Comparison of ENCODE assay signal across 22 cellular contexts in genomic region chr19:47538812-47539211, GRCh38. TPM values are rescaled to one million over a fixed set of nuclear protein-coding genes. Genes with fewer than 3 reads are reported as not detected.
DNase-seq lines count a peak whose midpoint lies in the region; ATAC-seq, FAIRE-seq and TF ChIP-seq lines count a peak whose summit lies in the region.
"Had no signal": no experiment of that assay in that cellular context is flagged by ENCODE, and none has a peak within 500 bp of the region (broad histone marks: within the 10 kb centered on the region; RNA-seq: fewer than 3 reads in every experiment).

No MANE protein-coding gene starts in this region.

- no TSS peak for BruUV-seq in OCI-LY7 (replicated peaks; lab: Mats Ljungman, UMichigan)

- no peaks in the 10 kb centered on the region for H3K23me2 ChIP-seq in H1 (ENCODE audit: low read depth, low read length)

- no peak overlapping the region for H3K56ac ChIP-seq in H1 (replicated peaks; ENCODE audit: insufficient read length, low read depth, low read length)

- H3K4me3 ChIP-seq in A549, result no peak overlapping the region
- H3K4me3 ChIP-seq in astrocyte (ENCODE audit: insufficient read depth, low read depth, low read length), result no peak overlapping the region
- H3K4me3 ChIP-seq in H1 (ENCODE audit: extremely low read depth in 1 of 4, insufficient read depth in 2 of 4, low read depth in 3 of 4, low read length in 4 of 4), result no peak overlapping the region
- H3K4me3 ChIP-seq in neuronal stem cell (ENCODE audit: low read length in 2 of 2), result no peak overlapping the region
- no peak overlapping the region for H3K4me3 ChIP-seq in OCI-LY7 (ENCODE audit: low read depth, low read length, poor library complexity, severe bottlenecking)
- H3K4me3 ChIP-seq: BLaER1 treated with 17β-estradiol and CSF1 and Interleukin-3, amounts not matched to agents 10 nM and 100 nM; GM23248 had no signal

- no peak overlapping the region for H3K9ac ChIP-seq in astrocyte (ENCODE audit: low read length)
- H3K9ac ChIP-seq in H1 (replicated peaks in 1 of 4; ENCODE audit: extremely low read depth in 1 of 4, low read depth in 3 of 4, low read length in 3 of 4), result no peak overlapping the region
- no peak overlapping the region for H3K9ac ChIP-seq in neuronal stem cell (ENCODE audit: low read depth, low read length, poor library complexity)
- H3K9ac ChIP-seq: BLaER1 treated with 17β-estradiol and CSF1 and Interleukin-3, amounts not matched to agents 10 nM and 100 nM; GM23248 had no signal

- H3K4me1 Mint-ChIP-seq in astrocyte (ENCODE audit: low read depth, unreplicated experiment), result peaks cover 6% of the 10 kb centered on the region
- H3K4me1 Mint-ChIP-seq in stimulated activated naive B cell treated with anti-CD40 and anti-IgM and Interleukin-4, amounts not matched to agents 10 μg/mL and 1 μg/mL and 100 μg/mL, for 72 hours, result peaks cover 5 to 6% of the 10 kb centered on the region in 2 donors

- H3K14ac ChIP-seq in H1 (ENCODE audit: insufficient read length) (no peak overlapping the region), neuronal stem cell (ENCODE audit: low read length) (no peak overlapping the region)

- H3K27me3 Mint-ChIP-seq in astrocyte (ENCODE audit: low read depth, unreplicated experiment), result peaks cover 19% of the 10 kb centered on the region
- peaks cover 41 to 53% of the 10 kb centered on the region in 2 donors for H3K27me3 Mint-ChIP-seq in stimulated activated naive B cell treated with anti-CD40 and anti-IgM and Interleukin-4, amounts not matched to agents 10 μg/mL and 1 μg/mL and 100 μg/mL, for 72 hours

- TF ChIP-seq EP300 in A549 (IDR thresholded peaks at IDR 0.05) (no peak), H1 (IDR thresholded peaks at IDR 0.05; ENCODE audit: borderline replicate concordance in 1 of 2, low read depth in 2 of 2, low read length in 2 of 2) (no peak)

- H2AK5ac ChIP-seq in H1 (ENCODE audit: low read depth, low read length), result no peak overlapping the region
- H2AK5ac ChIP-seq in neuronal stem cell (ENCODE audit: low read depth, low read length), result peak overlapping the region; percentile 61

- H4K8ac ChIP-seq in H1 (ENCODE audit: extremely low read depth, insufficient read depth, low read length) (no peak overlapping the region), neuronal stem cell (ENCODE audit: low read depth, low read length) (no peak overlapping the region)

- no peak overlapping the region for H2BK20ac ChIP-seq in H1 (ENCODE audit: low read length)

- H3K4me2 ChIP-seq in A549, result no peak overlapping the region
- no peak overlapping the region for H3K4me2 ChIP-seq in astrocyte (ENCODE audit: low read length)
- no peak overlapping the region for H3K4me2 ChIP-seq in H1 (ENCODE audit: insufficient read depth in 1 of 2, low read depth in 2 of 2, low read length in 2 of 2)
- no peak overlapping the region for H3K4me2 ChIP-seq in neuronal stem cell (ENCODE audit: insufficient read depth, low read length, poor library complexity, severe bottlenecking)
- H3K4me2 ChIP-seq in OCI-LY7 (ENCODE audit: low read length), result no peak overlapping the region
- H3K4me2 ChIP-seq: BLaER1 treated with 17β-estradiol and CSF1 and Interleukin-3, amounts not matched to agents 10 nM and 100 nM had no signal

- TF ChIP-seq RAD21 in A549 (conservative IDR thresholded peaks at IDR 0.05 in 1 of 2, IDR thresholded peaks at IDR 0.05 in 1 of 2), result no peak
- TF ChIP-seq RAD21 in H1 (IDR thresholded peaks at IDR 0.05 in 1 of 2, conservative IDR thresholded peaks at IDR 0.05 in 1 of 2; ENCODE audit: low read depth in 2 of 2, low read length in 2 of 2), result no peak

- H2BK12ac ChIP-seq in H1 (ENCODE audit: low read depth, low read length) (0 out of 2 replicates have a peak overlapping the region, but pooled peaks have one; percentile 55), neuronal stem cell (ENCODE audit: low read length) (no peak overlapping the region)

- no peak overlapping the region for H3K27ac Mint-ChIP-seq in astrocyte (ENCODE audit: unreplicated experiment)
- H3K27ac Mint-ChIP-seq in stimulated activated naive B cell treated with anti-CD40 and anti-IgM and Interleukin-4, amounts not matched to agents 10 μg/mL and 1 μg/mL and 100 μg/mL, for 72 hours, result no peak overlapping the region
- H3K27ac Mint-ChIP-seq: B cell had no signal

- no peak overlapping the region for H2AFZ ChIP-seq in astrocyte (ENCODE audit: low read depth, low read length)
- H2AFZ ChIP-seq in H1 (ENCODE audit: low read length), result no peak overlapping the region
- H2AFZ ChIP-seq in neuronal stem cell (ENCODE audit: low read length), result no peak overlapping the region
- H2AFZ ChIP-seq in OCI-LY7 (ENCODE audit: low read length), result no peak overlapping the region
- H2AFZ ChIP-seq: GM23248 had no signal

- peak overlapping the region; percentile 50 for H3K4me3 Mint-ChIP-seq in astrocyte (ENCODE audit: unreplicated experiment)
- no peak overlapping the region for H3K4me3 Mint-ChIP-seq in stimulated activated naive B cell treated with anti-CD40 and anti-IgM and Interleukin-4, amounts not matched to agents 10 μg/mL and 1 μg/mL and 100 μg/mL, for 72 hours
- H3K4me3 Mint-ChIP-seq: B cell had no signal

- TF ChIP-seq CTCF in A549 (IDR thresholded peaks at IDR 0.05), result no peak
- TF ChIP-seq CTCF in astrocyte (IDR thresholded peaks at IDR 0.05; ENCODE audit: insufficient read depth, low read depth, low read length), result no peak
- TF ChIP-seq CTCF in H1 (IDR thresholded peaks at IDR 0.05; ENCODE audit: control extremely low read depth in 1 of 3, insufficient read depth in 1 of 3, low read depth in 1 of 3, low read length in 3 of 3), result no peak
- TF ChIP-seq CTCF in OCI-LY7 (conservative IDR thresholded peaks at IDR 0.05; ENCODE audit: low read length), result no peak

- peaks cover 2% of the 10 kb centered on the region for H3K27me3 ChIP-seq in astrocyte (ENCODE audit: insufficient read depth, low read length)
- H3K27me3 ChIP-seq in H1 (replicated peaks in 1 of 4; ENCODE audit: control insufficient read depth in 3 of 4, extremely low read depth in 1 of 4, insufficient read depth in 3 of 4, low read length in 3 of 4), result no peaks in the 10 kb centered on the region
- peaks cover 0 to 29% (median 0%) of the 10 kb centered on the region in 3 experiments for H3K27me3 ChIP-seq in neuronal stem cell (ENCODE audit: control insufficient read depth in 3 of 3, insufficient read depth in 3 of 3, low read depth in 1 of 3, low read length in 3 of 3)

- H3K4me1 ChIP-seq in A549, result no peaks in the 10 kb centered on the region
- H3K4me1 ChIP-seq in astrocyte (ENCODE audit: insufficient read depth, low read length), result no peaks in the 10 kb centered on the region
- no peaks in the 10 kb centered on the region; a peak in 1 of 7 replicates for H3K4me1 ChIP-seq in H1 (replicated peaks in 1 of 4; ENCODE audit: control insufficient read depth in 3 of 4, insufficient read depth in 4 of 4, low read length in 3 of 4)
- no peaks in the 10 kb centered on the region for H3K4me1 ChIP-seq in neuronal stem cell (ENCODE audit: control insufficient read depth in 2 of 2, insufficient read depth in 1 of 2, low read depth in 1 of 2, low read length in 2 of 2)
- peaks cover 18% of the 10 kb centered on the region for H3K4me1 ChIP-seq in OCI-LY7 (ENCODE audit: insufficient read depth, low read length, poor library complexity, severe bottlenecking)
- H3K4me1 ChIP-seq: BLaER1 treated with 17β-estradiol and CSF1 and Interleukin-3, amounts not matched to agents 10 nM and 100 nM had no signal

- H3K27ac ChIP-seq in A549, result no peak overlapping the region
- H3K27ac ChIP-seq in astrocyte (ENCODE audit: low read depth, low read length), result no peak overlapping the region
- no peak overlapping the region for H3K27ac ChIP-seq in H1 (ENCODE audit: low read depth, low read length)
- H3K27ac ChIP-seq in neuronal stem cell (replicated peaks; ENCODE audit: low read length), result no peak overlapping the region
- H3K27ac ChIP-seq in OCI-LY7 (ENCODE audit: low read depth, low read length, poor library complexity, severe bottlenecking), result no peak overlapping the region
- H3K27ac ChIP-seq: BLaER1 treated with 17β-estradiol and CSF1 and Interleukin-3, amounts not matched to agents 10 nM and 100 nM; GM23248 had no signal

- H4K20me1 ChIP-seq in astrocyte (ENCODE audit: insufficient read depth, low read length), result no peaks in the 10 kb centered on the region
- no peaks in the 10 kb centered on the region for H4K20me1 ChIP-seq in H1 (replicated peaks in 1 of 2; ENCODE audit: control insufficient read depth in 1 of 2, insufficient read depth in 2 of 2, low read length in 2 of 2)
- H4K20me1 ChIP-seq in OCI-LY7 (ENCODE audit: insufficient read depth, low read length), result no peaks in the 10 kb centered on the region

- H2BK120ac ChIP-seq in H1 (replicated peaks; ENCODE audit: low read depth, low read length) (no peak overlapping the region), neuronal stem cell (ENCODE audit: low read depth, low read length) (no peak overlapping the region)

- H3K23ac ChIP-seq in H1 (ENCODE audit: insufficient read length) (no peak overlapping the region), neuronal stem cell (ENCODE audit: low read depth, low read length, poor library complexity) (no peak overlapping the region)

- H2BK5ac ChIP-seq in H1 (ENCODE audit: low read depth, low read length) (no peak overlapping the region), neuronal stem cell (ENCODE audit: low read length) (no peak overlapping the region)

- H3K18ac ChIP-seq in H1 (ENCODE audit: extremely low read depth, low read length), result no peak overlapping the region
- no peak overlapping the region for H3K18ac ChIP-seq in neuronal stem cell (ENCODE audit: low read length)

- H3K9me3 Mint-ChIP-seq in astrocyte (ENCODE audit: unreplicated experiment), result peaks cover 3% of the 10 kb centered on the region
- H3K9me3 Mint-ChIP-seq in stimulated activated naive B cell treated with anti-CD40 and anti-IgM and Interleukin-4, amounts not matched to agents 10 μg/mL and 1 μg/mL and 100 μg/mL, for 72 hours, result peaks cover 0 to 5% of the 10 kb centered on the region in 2 donors
- H3K9me3 Mint-ChIP-seq: CD8-positive, alpha-beta T cell had no signal

- H4K91ac ChIP-seq in H1 (replicated peaks; ENCODE audit: insufficient read length, low read length), result no peak overlapping the region
- H4K91ac ChIP-seq in neuronal stem cell (ENCODE audit: low read depth, low read length, poor library complexity), result no peak overlapping the region

- H3K79me2 ChIP-seq in astrocyte (ENCODE audit: insufficient read depth, low read length) (no peaks in the 10 kb centered on the region), H1 (ENCODE audit: control insufficient read depth in 1 of 2, insufficient read depth in 2 of 2, low read length in 2 of 2) (no peaks in the 10 kb centered on the region), OCI-LY7 (ENCODE audit: insufficient read depth, low read depth, low read length) (no peaks in the 10 kb centered on the region)

- H3K9me3 ChIP-seq in A549 (no peaks in the 10 kb centered on the region), astrocyte (ENCODE audit: insufficient read depth, low read depth, low read length) (no peaks in the 10 kb centered on the region), H1 (ENCODE audit: insufficient read depth in 2 of 2, low read depth in 1 of 2, low read length in 1 of 2) (no peaks in the 10 kb centered on the region; a peak in 2 of 4 replicates), neuronal stem cell (replicated peaks in 1 of 2; ENCODE audit: control insufficient read depth in 2 of 2, insufficient read depth in 1 of 2, low read depth in 1 of 2, low read length in 2 of 2) (no peaks in the 10 kb centered on the region), OCI-LY7 (ENCODE audit: low read length) (no peaks in the 10 kb centered on the region)
- H3K9me3 ChIP-seq: BLaER1 treated with 17β-estradiol and CSF1 and Interleukin-3, amounts not matched to agents 10 nM and 100 nM had no signal

- H2BK15ac ChIP-seq in H1 (ENCODE audit: low read length) (no peak overlapping the region), neuronal stem cell (ENCODE audit: low read length) (no peak overlapping the region)

- intact Hi-C loops in OCI-LY7 (cut with micrococcal nuclease; ENCODE audit: unreplicated experiment), result no loop called here

- ATAC-seq in A549, result peak; percentile 15 to 21; a peak in 1 of 6 replicates
- ATAC-seq in stimulated activated naive B cell treated with anti-CD40 and anti-IgM and Interleukin-4, amounts not matched to agents 10 μg/mL and 1 μg/mL and 100 μg/mL, for 72 hours (replicated peaks), result no peak
- ATAC-seq: CD8-positive, alpha-beta T cell had no signal

- no peak for FAIRE-seq in A549 (lab: Jason Lieb, UNC)
- FAIRE-seq in astrocyte (lab: Jason Lieb, UNC), result no peak
- FAIRE-seq in H1 (lab: Jason Lieb, UNC), result no peak
- FAIRE-seq: G401.6, GM12891, GM19239, H54 had no signal

- TF ChIP-seq POLR2A in A549 (IDR thresholded peaks at IDR 0.05; ENCODE audit: low read length), result no peak
- no peak for TF ChIP-seq POLR2A in H1 (IDR thresholded peaks at IDR 0.05; ENCODE audit: control extremely low read depth in 1 of 2, low read depth in 2 of 2, low read length in 2 of 2)

- no peak overlapping the region for H3K4ac ChIP-seq in H1 (replicated peaks; ENCODE audit: insufficient read length, low read depth, low read length)
- H3K4ac ChIP-seq in neuronal stem cell (ENCODE audit: low read length), result no peak overlapping the region

- POLR2A ChIA-PET in A549 (lab: Yijun Ruan, JAX) (no interaction called here), H1 (lab: Charles Lee; ENCODE audit: partially characterized antibody) (interaction anchor here (1.4 kb wide), 1 partner anchor 8 kb away, joined by 4 read pairs; no protein-coding TSS in a partner anchor), OCI-LY7 (lab: Charles Lee) (no interaction called here)

- CTCF ChIA-PET in A549 (lab: Yijun Ruan, JAX), result interaction anchor here (1.1 to 3.5 kb wide), 5 partner anchors 9 to 46 kb away, joined by 3 to 11 read pairs (median 5); partner anchors contain the start of gene NAPA
- CTCF ChIA-PET in H1 (lab: Charles Lee; ENCODE audit: partially characterized antibody), result interaction anchor here (0.6 to 2.8 kb wide), 5 partner anchors 10 to 162 kb away, joined by 3 to 9 read pairs (median 4); no protein-coding TSS in a partner anchor
- CTCF ChIA-PET in OCI-LY7 (lab: Charles Lee; ENCODE audit: unreplicated experiment), result no interaction called here

- no peak overlapping the region for H4K5ac ChIP-seq in H1 (ENCODE audit: insufficient read length, low read depth, low read length)

- H3K9me2 ChIP-seq in OCI-LY7 (ENCODE audit: insufficient read depth, low read length), result no peaks in the 10 kb centered on the region

- H3K36me3 ChIP-seq in astrocyte (ENCODE audit: insufficient read depth, low read length), result no peaks in the 10 kb centered on the region
- no peaks in the 10 kb centered on the region for H3K36me3 ChIP-seq in H1 (ENCODE audit: control insufficient read depth in 2 of 4, insufficient read depth in 4 of 4, low read length in 3 of 4)
- no peaks in the 10 kb centered on the region for H3K36me3 ChIP-seq in neuronal stem cell (replicated peaks in 1 of 2; ENCODE audit: control insufficient read depth in 2 of 2, insufficient read depth in 2 of 2, low read length in 2 of 2)
- H3K36me3 ChIP-seq in OCI-LY7 (ENCODE audit: insufficient read depth, low read length), result no peaks in the 10 kb centered on the region
- H3K36me3 ChIP-seq: BLaER1 treated with 17β-estradiol and CSF1 and Interleukin-3, amounts not matched to agents 10 nM and 100 nM had no signal

- DNase-seq in A549 (ENCODE audit: low read depth in 1 of 2, low spot score in 1 of 2) (no peak), astrocyte (ENCODE audit: low read depth) (no peak), H1 (ENCODE audit: low read depth in 1 of 2, low spot score in 2 of 2) (no peak), neuronal stem cell (ENCODE audit: low spot score) (no peak), OCI-LY7 (ENCODE audit: low spot score) (no peak), NCI-H2029 treated with DMSO at 0.1 percent for 48 hours (lab: John Stamatoyannopoulos, UW) (no peak), D341Med (ENCODE audit: low spot score) (no peak)
- DNase-seq in stimulated activated naive B cell treated with anti-CD40 and anti-IgM and Interleukin-4, amounts not matched to agents 10 μg/mL and 1 μg/mL and 100 μg/mL, for 72 hours, result no peak
- DNase-seq: 8988T; Calu3; CD8-positive, alpha-beta T cell; DMS 273 treated with DMSO at 0.1 percent for 48 hours; DMS53; GM23248; HCEC 1CT had no signal

- no peaks in the 10 kb centered on the region for H3K79me1 ChIP-seq in H1 (ENCODE audit: low read depth, low read length)
- no peaks in the 10 kb centered on the region for H3K79me1 ChIP-seq in neuronal stem cell (ENCODE audit: low read depth, low read length)

- H3K36me3 Mint-ChIP-seq in astrocyte (ENCODE audit: low read depth, unreplicated experiment), result peaks cover 2% of the 10 kb centered on the region
- no peaks in the 10 kb centered on the region for H3K36me3 Mint-ChIP-seq in stimulated activated naive B cell treated with anti-CD40 and anti-IgM and Interleukin-4, amounts not matched to agents 10 μg/mL and 1 μg/mL and 100 μg/mL, for 72 hours
- H3K36me3 Mint-ChIP-seq: CD8-positive, alpha-beta T cell had no signal

- 62% methylated on average over 5 of the region's 5 CpGs for WGBS in A549 (ENCODE audit: missing lambda C conversion rate)
- WGBS in H1 (ENCODE audit: extremely low coverage in 1 of 2, insufficient coverage in 1 of 2, insufficient read length in 1 of 2, insufficient replicate concordance in 2 of 2, low coverage in 1 of 2, low lambda C conversion rate in 2 of 2, missing lambda C conversion rate in 1 of 2), 2 experiments, result 95% methylated on average over 5 of the region's 5 CpGs; no CpG with 5 or more reads in 1 of the 2 experiments
- no CpG with 5 or more reads among the region's 5 CpGs for WGBS in neuronal stem cell (ENCODE audit: extremely low coverage in 2 of 2, insufficient read length in 2 of 2, insufficient replicate concordance in 1 of 2), 2 donors

RNA-seq across cellular contexts. Expression of gene NAPA, which starts 23.9 kb away (rescaled TPM):
- polyA plus RNA-seq in A549 (2011; rRNA removed) (69.6 and 74.3 TPM in 2 replicates), A549 (2017; fragmentation: RNase III; extraction: RNeasy Plus Mini Kit Qiagen cat#74134 plus additional on column Dnase treatment) (92.5 to 101 TPM (median 94.2 TPM) in 3 replicates), H1 (2011; rRNA removed) (78.2 and 101 TPM in 2 replicates)
- 111 and 125 TPM in 2 replicates for polyA plus RNA-seq in A549 (2012; cell fraction: cytosol; rRNA removed)
- polyA plus RNA-seq in A549 (2012; cell fraction: nucleus; rRNA removed), result 107 and 121 TPM in 2 replicates
- polyA minus RNA-seq in A549 (2011; rRNA and poly(A)+ RNA removed), result 100.0 and 132 TPM in 2 replicates
- total RNA-seq in astrocyte (122 and 132 TPM in 2 replicates), OCI-LY7 (2022) (56.5 and 63.1 TPM in 2 replicates)
- 58.3 and 58.5 TPM in 2 replicates for total RNA-seq in H1 (2021; fragmentation: NEBNext Ultra II Directional; extraction: Animal tissue kit (Norgen Biotek cat#: 25700))
- polyA plus RNA-seq in H1 (2011; cell fraction: cytosol; rRNA removed), result 70.6 TPM
- 77.1 TPM for polyA plus RNA-seq in H1 (2011; cell fraction: nucleus; rRNA removed)
- 53.3 to 67.3 TPM (median 65.3 TPM) in 4 replicates for polyA plus RNA-seq in H1 (2012, experiment 1 of 2)
- 95.9 TPM for polyA plus RNA-seq in H1 (2012, experiment 2 of 2)
- 52.3 TPM for polyA plus RNA-seq in H1 (2013, experiment 1 of 2)
- 52.2 TPM for polyA plus RNA-seq in H1 (2013, experiment 2 of 2)
- polyA minus RNA-seq in H1 (2011; rRNA and poly(A)+ RNA removed), result 106 and 112 TPM in 2 replicates
- 84.4 TPM for polyA minus RNA-seq in H1 (2011; cell fraction: cytosol; rRNA and poly(A)+ RNA removed)
- 38.2 TPM for polyA minus RNA-seq in H1 (2011; cell fraction: nucleus; rRNA and poly(A)+ RNA removed)
- 50.2 TPM for polyA plus RNA-seq in neuronal stem cell (2013, experiment 1 of 2)
- 49.4 TPM for polyA plus RNA-seq in neuronal stem cell (2013, experiment 2 of 2)
- 54.7 and 71.4 TPM in 2 replicates for total RNA-seq in OCI-LY7 (2014; rRNA removed; shearing (Covaris generic))

RNA-seq across cellular contexts. Expression of gene ZNF541, which starts 34.1 kb away (rescaled TPM):
- polyA plus RNA-seq in A549 (2011; rRNA removed), result not detected in 2 replicates
- polyA plus RNA-seq in A549 (2012; cell fraction: cytosol; rRNA removed), result not detected in 2 replicates
- not detected in 2 replicates for polyA plus RNA-seq in A549 (2012; cell fraction: nucleus; rRNA removed)
- not detected in 3 replicates for polyA plus RNA-seq in A549 (2017; fragmentation: RNase III; extraction: RNeasy Plus Mini Kit Qiagen cat#74134 plus additional on column Dnase treatment)
- polyA minus RNA-seq in A549 (2011; rRNA and poly(A)+ RNA removed), result not detected in 2 replicates
- not detected in 2 replicates for total RNA-seq in astrocyte
- total RNA-seq in H1 (2021; fragmentation: NEBNext Ultra II Directional; extraction: Animal tissue kit (Norgen Biotek cat#: 25700)), result 0.50 TPM in 1 of 2 replicates, not detected in the other
- 0.05 and 0.11 TPM in 2 replicates for polyA plus RNA-seq in H1 (2011; rRNA removed)
- 0.06 TPM for polyA plus RNA-seq in H1 (2011; cell fraction: cytosol; rRNA removed)
- 0.16 TPM for polyA plus RNA-seq in H1 (2011; cell fraction: nucleus; rRNA removed)
- polyA plus RNA-seq in H1 (2012, experiment 1 of 2), result 0.06 TPM in 1 of 4 replicates, not detected in the others
- polyA plus RNA-seq in H1 (2012, experiment 2 of 2), result 0.04 TPM
- 0.12 TPM for polyA plus RNA-seq in H1 (2013, experiment 1 of 2)
- 0.06 TPM for polyA plus RNA-seq in H1 (2013, experiment 2 of 2)
- polyA minus RNA-seq in H1 (2011; rRNA and poly(A)+ RNA removed), result not detected in 2 replicates
- polyA minus RNA-seq in H1 (2011; cell fraction: cytosol; rRNA and poly(A)+ RNA removed), result not detected
- not detected for polyA minus RNA-seq in H1 (2011; cell fraction: nucleus; rRNA and poly(A)+ RNA removed)
- not detected for polyA plus RNA-seq in neuronal stem cell (2013, experiment 1 of 2)
- not detected for polyA plus RNA-seq in neuronal stem cell (2013, experiment 2 of 2)
- not detected in 2 replicates for total RNA-seq in OCI-LY7 (2014; rRNA removed; shearing (Covaris generic))
- total RNA-seq in OCI-LY7 (2022), result not detected in 2 replicates
- total RNA-seq: B cell, Calu3, GM23248, HT-29 had no signal

RNA-seq across cellular contexts. Expression of gene KPTN, which starts 54.8 kb away (rescaled TPM):
- polyA plus RNA-seq in A549 (2011; rRNA removed) (10.6 and 12.5 TPM in 2 replicates), A549 (2017; fragmentation: RNase III; extraction: RNeasy Plus Mini Kit Qiagen cat#74134 plus additional on column Dnase treatment) (20.6 to 22.1 TPM (median 20.8 TPM) in 3 replicates), H1 (2011; rRNA removed) (31.3 and 45.2 TPM in 2 replicates)
- 26.3 and 28.7 TPM in 2 replicates for polyA plus RNA-seq in A549 (2012; cell fraction: cytosol; rRNA removed)
- 62.7 and 66.3 TPM in 2 replicates for polyA plus RNA-seq in A549 (2012; cell fraction: nucleus; rRNA removed)
- 13.7 and 15.6 TPM in 2 replicates for polyA minus RNA-seq in A549 (2011; rRNA and poly(A)+ RNA removed)
- total RNA-seq in astrocyte (13.2 and 15.9 TPM in 2 replicates), OCI-LY7 (2022) (11.5 and 13.6 TPM in 2 replicates)
- total RNA-seq in H1 (2021; fragmentation: NEBNext Ultra II Directional; extraction: Animal tissue kit (Norgen Biotek cat#: 25700)), result 23.6 and 28.0 TPM in 2 replicates
- polyA plus RNA-seq in H1 (2011; cell fraction: cytosol; rRNA removed), result 29.4 TPM
- 57.8 TPM for polyA plus RNA-seq in H1 (2011; cell fraction: nucleus; rRNA removed)
- polyA plus RNA-seq in H1 (2012, experiment 1 of 2), result 22.6 to 33.3 TPM (median 31.1 TPM) in 4 replicates
- polyA plus RNA-seq in H1 (2012, experiment 2 of 2), result 27.0 TPM
- 24.6 TPM for polyA plus RNA-seq in H1 (2013, experiment 1 of 2)
- polyA plus RNA-seq in H1 (2013, experiment 2 of 2), result 23.7 TPM
- polyA minus RNA-seq in H1 (2011; rRNA and poly(A)+ RNA removed), result 14.6 and 16.5 TPM in 2 replicates
- 6.9 TPM for polyA minus RNA-seq in H1 (2011; cell fraction: cytosol; rRNA and poly(A)+ RNA removed)
- 9.3 TPM for polyA minus RNA-seq in H1 (2011; cell fraction: nucleus; rRNA and poly(A)+ RNA removed)
- 17.3 TPM for polyA plus RNA-seq in neuronal stem cell (2013, experiment 1 of 2)
- 17.4 TPM for polyA plus RNA-seq in neuronal stem cell (2013, experiment 2 of 2)
- total RNA-seq in OCI-LY7 (2014; rRNA removed; shearing (Covaris generic)), result 13.8 and 14.0 TPM in 2 replicates

Comparison
In these comparisons a context has a peak if more than half of its experiments do, and no peak if none do; other contexts are left out.
1. ATAC-seq: peak in A549 (2 of 2); none in stimulated activated naive B cell treated with anti-CD40 and anti-IgM and Interleukin-4, amounts not matched to agents 10 μg/mL and 1 μg/mL and 100 μg/mL, for 72 hours (0 of 2).